Comparison of ENCODE assay signal across 15 cellular contexts in the genomic region with DNA sequence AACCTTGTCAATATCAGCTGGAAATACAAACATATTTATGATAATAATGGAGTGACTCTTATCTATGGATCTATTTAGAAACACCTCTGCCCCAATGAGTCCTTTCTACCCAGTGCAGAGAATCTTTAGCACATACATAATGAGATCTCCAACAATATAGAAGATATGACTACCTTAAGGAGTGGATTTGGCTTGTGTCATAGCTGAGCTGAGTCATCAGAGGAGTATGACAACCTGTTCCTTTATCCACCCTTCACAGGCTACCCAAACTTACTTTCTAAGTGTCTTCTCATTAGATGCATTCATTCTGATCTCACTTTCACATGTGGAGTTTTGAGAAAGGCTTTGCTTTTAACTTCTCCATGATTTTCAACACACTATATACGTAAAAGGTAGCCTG.
"Had no signal": no experiment of that assay in that cellular context is flagged by ENCODE, and none has a peak within 500 bp of the region (broad histone marks: within the 10 kb centered on the region; RNA-seq: fewer than 3 reads in every experiment).

No MANE protein-coding gene starts in this region.

- H3K27me3 Mint-ChIP-seq: naive thymus-derived CD8-positive, alpha-beta T cell had no signal

- ATAC-seq: heart left ventricle; left lobe of liver; mucosa of descending colon; naive thymus-derived CD8-positive, alpha-beta T cell had no signal

- H3K4me1 Mint-ChIP-seq: naive thymus-derived CD8-positive, alpha-beta T cell had no signal

- H3K4me1 ChIP-seq: heart left ventricle, right atrium auricular region, sigmoid colon, stomach, transverse colon had no signal

- H3K36me3 Mint-ChIP-seq: naive thymus-derived CD8-positive, alpha-beta T cell had no signal

- H3K27ac Mint-ChIP-seq: naive thymus-derived CD8-positive, alpha-beta T cell had no signal

- DNase-seq: effector memory CD4-positive, alpha-beta T cell; erythroblast; heart left ventricle; hippocampal formation; mucosa of descending colon; naive thymus-derived CD8-positive, alpha-beta T cell; sigmoid colon; stimulated activated naive CD4-positive, alpha-beta T cell; stomach; substantia nigra; transverse colon had no signal

- H3K9me3 ChIP-seq: right atrium auricular region, sigmoid colon, thoracic aorta, transverse colon had no signal

- H3K27me3 ChIP-seq: heart left ventricle, right atrium auricular region, sigmoid colon, stomach, transverse colon had no signal

- H3K27ac ChIP-seq: heart left ventricle, right atrium auricular region, sigmoid colon, skin epidermis, stomach, thoracic aorta, transverse colon had no signal

- H3K36me3 ChIP-seq: heart left ventricle, right atrium auricular region, sigmoid colon, stomach, thoracic aorta, transverse colon had no signal

- H3K4me3 ChIP-seq: heart left ventricle, mucosa of descending colon, right atrium auricular region, sigmoid colon, skin epidermis, stomach, thoracic aorta, transverse colon had no signal

- H3K4me3 Mint-ChIP-seq: naive thymus-derived CD8-positive, alpha-beta T cell had no signal
